1 cellular context compared by ENCODE assay signal in the genomic region with DNA sequence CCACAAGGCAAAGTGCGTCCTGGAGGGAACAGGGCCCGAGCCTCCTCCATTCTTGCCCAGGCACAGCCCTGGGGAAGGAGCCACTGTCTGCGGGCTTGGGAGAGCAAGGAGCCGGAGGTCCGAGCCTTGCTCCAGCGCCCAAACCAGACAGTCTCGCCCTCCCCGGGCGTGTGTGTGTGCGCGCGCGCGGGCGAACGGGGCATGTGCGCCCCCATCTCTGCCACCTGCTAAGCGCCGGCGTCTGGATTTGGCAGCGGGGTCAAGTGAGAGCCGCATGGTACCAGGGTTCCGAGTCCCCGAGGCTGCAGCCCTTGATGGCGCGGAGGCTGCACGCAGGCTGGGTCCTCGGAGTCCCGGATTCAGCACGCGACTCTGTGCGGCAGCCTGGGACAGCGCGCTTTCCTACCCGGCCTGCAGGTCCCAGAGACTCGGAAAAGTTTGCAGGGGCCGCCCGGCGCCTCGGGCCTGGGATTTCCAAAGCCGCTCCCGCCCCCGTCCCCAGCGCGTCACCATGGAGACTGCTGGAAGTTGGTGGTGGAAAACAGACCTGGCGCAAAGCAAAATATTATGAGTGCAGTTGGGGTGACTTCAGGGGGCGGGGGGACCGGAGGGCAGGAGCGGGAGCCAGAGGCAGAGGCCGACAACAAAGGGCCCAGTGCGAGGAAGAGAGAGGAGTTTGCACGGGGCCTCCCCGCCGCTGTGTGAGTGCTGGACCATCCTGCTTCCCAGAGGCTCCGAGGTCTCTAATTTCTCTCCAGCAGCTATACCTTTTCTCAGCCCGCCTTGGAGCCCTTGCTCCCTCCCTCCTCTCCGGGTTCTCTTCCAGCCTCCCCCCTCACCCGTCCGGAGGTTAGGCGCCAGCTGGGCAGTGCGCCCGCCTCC.
TF ChIP-seq lines count a peak whose summit lies in the region.

No MANE protein-coding gene starts in this region.

TF ChIP-seq in endothelial cell of umbilical vein, 7 proteins besides CTCF, POLR2A, EP300 and RAD21:
- TF ChIP-seq GATA2 (IDR thresholded peaks at IDR 0.05; ENCODE audit: insufficient read depth, insufficient read length, low read depth, low read length), result no peak
- TF ChIP-seq EZH2 (IDR thresholded peaks at IDR 0.05; ENCODE audit: borderline replicate concordance, low read depth, low read length, severe bottlenecking), result peak; percentile 56
- TF ChIP-seq JUN (IDR thresholded peaks at IDR 0.05; ENCODE audit: borderline replicate concordance, insufficient read depth, insufficient read length, low read depth), result no peak
- TF ChIP-seq POLR2AphosphoS5 (IDR thresholded peaks at IDR 0.05; ENCODE audit: insufficient read depth, low read depth, low read length), result no peak
- TF ChIP-seq, protein P1, sequence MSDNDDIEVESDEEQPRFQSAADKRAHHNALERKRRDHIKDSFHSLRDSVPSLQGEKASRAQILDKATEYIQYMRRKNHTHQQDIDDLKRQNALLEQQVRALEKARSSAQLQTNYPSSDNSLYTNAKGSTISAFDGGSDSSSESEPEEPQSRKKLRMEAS (IDR thresholded peaks at IDR 0.05; ENCODE audit: insufficient read depth, insufficient read length), result no peak
- TF ChIP-seq MYC (IDR thresholded peaks at IDR 0.05; ENCODE audit: low read depth, low read length), result no peak
- no peak for TF ChIP-seq FOS (IDR thresholded peaks at IDR 0.05; ENCODE audit: borderline replicate concordance, insufficient read depth, low read length)
TF ChIP-seq in endothelial cell of umbilical vein: peak in this region for 1.
